In the genomic region with DNA sequence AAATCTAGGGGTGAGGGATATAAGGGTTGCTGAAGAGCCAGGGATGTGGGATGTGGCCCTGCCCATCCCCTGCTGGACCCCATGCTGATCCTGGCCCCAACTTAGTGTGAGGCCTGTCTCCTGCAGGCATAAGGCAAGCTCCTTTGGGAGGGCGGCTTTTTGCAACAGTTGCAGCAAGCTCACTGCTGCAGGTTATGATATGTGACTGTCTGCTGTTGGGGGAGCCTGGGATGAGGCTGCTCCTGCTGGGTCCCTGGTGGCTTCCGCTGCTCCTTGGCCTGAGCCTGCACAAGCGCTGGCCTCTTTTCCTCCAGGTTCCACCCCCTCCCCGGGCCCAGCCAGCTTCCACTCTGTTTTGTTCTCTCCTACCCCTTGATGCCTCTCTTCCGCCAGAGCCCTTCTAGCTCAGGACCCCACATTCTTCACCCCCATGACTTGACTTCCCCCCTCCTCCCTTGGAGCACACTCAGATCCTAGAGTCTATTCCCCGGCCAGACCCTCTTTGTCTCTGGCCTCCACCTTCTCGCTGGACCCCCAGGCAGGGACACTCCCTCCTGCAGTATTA, we compare ENCODE assay signal across 23 cellular contexts. TPM values are rescaled to one million over a fixed set of nuclear protein-coding genes. Genes with fewer than 3 reads are reported as not detected.
A peak's percentile ranks its signal among the peaks of the same experiment; 100 is the strongest.
DNase-seq lines count a peak whose midpoint lies in the region; ATAC-seq and TF ChIP-seq lines count a peak whose summit lies in the region.
"Had no signal": no experiment of that assay in that cellular context is flagged by ENCODE, and none has a peak within 500 bp of the region (broad histone marks: within the 10 kb centered on the region; RNA-seq: fewer than 3 reads in every experiment).

No MANE protein-coding gene starts in this region.

- no peak overlapping the region for H3K4me2 ChIP-seq in MM.1S (ENCODE audit: low read depth, low read length)
- H3K4me2 ChIP-seq: A549; BLaER1 treated with 17β-estradiol and CSF1 and Interleukin-3, amounts not matched to agents 10 nM and 100 nM had no signal

- H3K27ac Mint-ChIP-seq in osteocyte (ENCODE audit: unreplicated experiment), result no peak overlapping the region
- H3K27ac Mint-ChIP-seq: CD4-positive, alpha-beta T cell; CD8-positive, alpha-beta memory T cell had no signal

- H3K4me3 ChIP-seq in left ventricle myocardium inferior (no peak overlapping the region), esophagus muscularis mucosa (no peak overlapping the region), MM.1S (ENCODE audit: low read length) (no peak overlapping the region)
- H3K4me3 ChIP-seq: A549; BLaER1 treated with 17β-estradiol and CSF1 and Interleukin-3, amounts not matched to agents 10 nM and 100 nM; GM12878; GM23248 had no signal

- TF ChIP-seq CTCF in left ventricle myocardium inferior (IDR thresholded peaks at IDR 0.05; ENCODE audit: borderline replicate concordance), result no peak
- TF ChIP-seq CTCF in esophagus muscularis mucosa (IDR thresholded peaks at IDR 0.05), result no peak
- TF ChIP-seq CTCF in osteocyte (IDR thresholded peaks at IDR 0.05), result no peak
- no peak for TF ChIP-seq CTCF in MM.1S (IDR thresholded peaks at IDR 0.05; ENCODE audit: low read length)

- H3K9me3 Mint-ChIP-seq in osteocyte (ENCODE audit: unreplicated experiment), result peaks cover 3% of the 10 kb centered on the region
- H3K9me3 Mint-ChIP-seq: CD4-positive, alpha-beta T cell; CD8-positive, alpha-beta memory T cell had no signal

- H3K27me3 Mint-ChIP-seq in osteocyte (ENCODE audit: unreplicated experiment), result peaks cover 66% of the 10 kb centered on the region

- no peak overlapping the region for H3K4me3 Mint-ChIP-seq in osteocyte (ENCODE audit: unreplicated experiment)
- H3K4me3 Mint-ChIP-seq: CD14-positive monocyte; CD4-positive, alpha-beta T cell; CD8-positive, alpha-beta memory T cell had no signal

- peaks cover 34% of the 10 kb centered on the region for H3K27me3 ChIP-seq in left ventricle myocardium inferior (ENCODE audit: low read depth)
- peaks cover 0 to 10% (median 0%) of the 10 kb centered on the region in 4 donors for H3K27me3 ChIP-seq in esophagus muscularis mucosa
- H3K27me3 ChIP-seq in MM.1S (replicated peaks; ENCODE audit: insufficient read depth, low read length), result no peaks in the 10 kb centered on the region
- H3K27me3 ChIP-seq: BE2C; BLaER1 treated with 17β-estradiol and CSF1 and Interleukin-3, amounts not matched to agents 10 nM and 100 nM had no signal

- H3K36me3 ChIP-seq in left ventricle myocardium inferior (no peaks in the 10 kb centered on the region), esophagus muscularis mucosa (no peaks in the 10 kb centered on the region), MM.1S (replicated peaks; ENCODE audit: insufficient read depth, low read length) (no peaks in the 10 kb centered on the region)
- H3K36me3 ChIP-seq: BE2C; BLaER1 treated with 17β-estradiol and CSF1 and Interleukin-3, amounts not matched to agents 10 nM and 100 nM had no signal

- H3K9me3 ChIP-seq in left ventricle myocardium inferior (replicated peaks) (no peaks in the 10 kb centered on the region), esophagus muscularis mucosa (no peaks in the 10 kb centered on the region), MM.1S (replicated peaks; ENCODE audit: insufficient read depth, low read length) (no peaks in the 10 kb centered on the region)
- H3K9me3 ChIP-seq: BE2C had no signal

- H3K9me2 ChIP-seq in MM.1S (replicated peaks; ENCODE audit: insufficient read depth, low read length), result no peaks in the 10 kb centered on the region

- no peaks in the 10 kb centered on the region for H3K79me2 ChIP-seq in MM.1S (ENCODE audit: low read length)

- TF ChIP-seq POLR2A in esophagus muscularis mucosa (IDR thresholded peaks at IDR 0.05; ENCODE audit: low read depth), result no peak

- H3K9ac ChIP-seq in MM.1S (ENCODE audit: low read length), result no peak overlapping the region
- H3K9ac ChIP-seq: BLaER1 treated with 17β-estradiol and CSF1 and Interleukin-3, amounts not matched to agents 10 nM and 100 nM; GM23248 had no signal

- H3K27ac ChIP-seq in left ventricle myocardium inferior (replicated peaks), result no peak overlapping the region
- H3K27ac ChIP-seq in esophagus muscularis mucosa (replicated peaks in 1 of 4), result no peak overlapping the region
- H3K27ac ChIP-seq in MM.1S (ENCODE audit: low read length), result no peak overlapping the region
- H3K27ac ChIP-seq: A549; BLaER1 treated with 17β-estradiol and CSF1 and Interleukin-3, amounts not matched to agents 10 nM and 100 nM; GM23248 had no signal

- no peaks in the 10 kb centered on the region for H3K4me1 Mint-ChIP-seq in osteocyte (ENCODE audit: unreplicated experiment)
- H3K4me1 Mint-ChIP-seq: CD14-positive monocyte; CD8-positive, alpha-beta memory T cell had no signal

- whole genome bisulfite sequencing in esophagus muscularis mucosa, result 86% methylated on average over 7 of the region's 7 CpGs

- no peak overlapping the region for H2AFZ ChIP-seq in MM.1S (ENCODE audit: low read length)
- H2AFZ ChIP-seq: GM23248 had no signal

- H3F3A ChIP-seq in MM.1S (ENCODE audit: insufficient read depth, low read length), result no peaks in the 10 kb centered on the region

- H3K4me1 ChIP-seq in left ventricle myocardium inferior (peaks cover 15% of the 10 kb centered on the region), esophagus muscularis mucosa (peaks cover 5 to 14% (median 9%) of the 10 kb centered on the region in 4 donors), MM.1S (ENCODE audit: low read length) (no peaks in the 10 kb centered on the region)
- H3K4me1 ChIP-seq: A549; BE2C; BLaER1 treated with 17β-estradiol and CSF1 and Interleukin-3, amounts not matched to agents 10 nM and 100 nM had no signal

- no peaks in the 10 kb centered on the region for H4K20me1 ChIP-seq in MM.1S (ENCODE audit: insufficient read depth, low read length)
- H4K20me1 ChIP-seq: BLaER1 treated with 17β-estradiol and CSF1 and Interleukin-3, amounts not matched to agents 10 nM and 100 nM had no signal

- DNase-seq in cardiac septum (ENCODE audit: low spot score), result peak; percentile 62
- DNase-seq in left ventricle myocardium inferior, result no peak
- peak; percentile 86 for DNase-seq in esophagus muscularis mucosa (ENCODE audit: extremely low spot score)
- DNase-seq in osteocyte (ENCODE audit: extremely low spot score, unreplicated experiment), result peak; percentile 75
- no peak for DNase-seq in NCI-H128 (lab: John Stamatoyannopoulos, UW; ENCODE audit: unreplicated experiment)
- DNase-seq in MM.1S, result no peak
- DNase-seq: 8988T; ACHN; BE2C; CD4-positive, alpha-beta T cell; CD8-positive, alpha-beta memory T cell; DMS 273 treated with DMSO at 0.1 percent for 48 hours; DMS79; EL; GDM1; GM23248; H7; HCEC 1CT had no signal

- H3K36me3 Mint-ChIP-seq in osteocyte (ENCODE audit: unreplicated experiment), result no peaks in the 10 kb centered on the region
- H3K36me3 Mint-ChIP-seq: CD14-positive monocyte; CD8-positive, alpha-beta memory T cell had no signal

- TF ChIP-seq EP300 in esophagus muscularis mucosa (IDR thresholded peaks at IDR 0.05), result no peak

- ATAC-seq in HG03039 (IDR thresholded peaks at IDR 0.05; ENCODE audit: unreplicated experiment), result no peak
- ATAC-seq: A549, GM12878 had no signal

- intact Hi-C loops in cardiac septum (cut with DNase I), result no loop called here
- intact Hi-C loops in left ventricle myocardium inferior (cut with micrococcal nuclease), result no loop called here
- intact Hi-C loops in esophagus muscularis mucosa (cut with DNase I), result no loop called here

RNA-seq across cellular contexts. Expression of gene SYT13, which starts 35.0 kb away (rescaled TPM):
- total RNA-seq in cardiac septum (1.3 TPM), left ventricle myocardium inferior (5.9 TPM), esophagus muscularis mucosa (under 1 TPM in 3 of 4 donors, not detected in 1; 0.23 to 0.83 (median 0.42) TPM), osteocyte (0.13 TPM in 1 of 2 replicates, not detected in the other)
- total RNA-seq: CD4-positive, alpha-beta T cell; CD8-positive, alpha-beta memory T cell; GM12878; GM23248 had no signal

Comparison
In these comparisons a context has a peak if more than half of its experiments do, and no peak if none do; other contexts are left out.
1. DNase-seq: peak in cardiac septum (single experiment), esophagus muscularis mucosa (single experiment) and osteocyte (single experiment); none in left ventricle myocardium inferior (single experiment), NCI-H128 (single experiment) and MM.1S (single experiment).